ENCODE assay signal across 26 cellular contexts in the genomic region with DNA sequence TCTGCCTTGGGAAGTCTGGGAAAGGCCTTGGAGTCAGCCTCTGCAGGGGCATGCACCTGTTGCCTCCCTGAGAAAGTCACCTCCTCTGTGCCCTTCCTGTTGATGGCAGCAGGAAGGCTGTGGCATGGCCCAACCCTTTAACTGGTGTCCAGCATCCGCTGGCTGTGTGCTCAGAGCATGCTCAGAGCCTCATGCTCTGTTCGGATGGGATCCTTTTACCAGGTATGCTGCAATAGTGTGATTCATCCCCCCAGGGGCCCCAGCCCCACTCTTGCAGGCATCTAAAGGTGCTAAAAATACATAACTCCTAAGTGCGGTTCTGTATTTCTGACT. TPM values are rescaled to one million over a fixed set of nuclear protein-coding genes. Genes with fewer than 3 reads are reported as not detected.
DNase-seq lines count a peak whose midpoint lies in the region; TF ChIP-seq lines count a peak whose summit lies in the region.
"Had no signal": no experiment of that assay in that cellular context is flagged by ENCODE, and none has a peak within 500 bp of the region (broad histone marks: within the 10 kb centered on the region; RNA-seq: fewer than 3 reads in every experiment).

No MANE protein-coding gene starts in this region.

- no peak overlapping the region for H3K27ac Mint-ChIP-seq in type B pancreatic cell
- H3K27ac Mint-ChIP-seq: activated B cell treated with CpG ODN at 0.5 μM for 24 hours; activated CD8-positive, alpha-beta T cell treated with anti-CD3 and anti-CD28 coated beads, Interleukin-2, amount 10 ng/mL, durations not matched to agents 7 days and 5 days; activated naive CD8-positive, alpha-beta T cell; brain; CD8-positive, alpha-beta memory T cell; IgD-negative memory B cell; neural progenitor cell; stimulated activated effector memory CD8-positive, alpha-beta T cell treated with anti-CD3 and anti-CD28 coated beads, Interleukin-12 subunit alpha, Interleukin-12 subunit beta, amount 100 ng/mL, for 72 hours; T-helper 1 cell treated with Interleukin-12 subunit alpha and Interleukin-12 subunit beta and Interleukin-4 antibody, amounts not matched to agents 30 μg/mL and 1 μg/mL, for 36 hours had no signal

- H3K36me3 ChIP-seq in trophoblast cell (ENCODE audit: control insufficient read depth in 1 of 2, insufficient read depth in 2 of 2, low read length in 2 of 2) = no peaks in the 10 kb centered on the region
- H3K36me3 ChIP-seq: neural progenitor cell had no signal

- H3K23ac ChIP-seq in trophoblast cell (ENCODE audit: low read length) = no peak overlapping the region

- no peak overlapping the region for H3K18ac ChIP-seq in trophoblast cell (ENCODE audit: low read length)

- no peaks in the 10 kb centered on the region for H3K79me2 ChIP-seq in trophoblast cell (ENCODE audit: control insufficient read depth, insufficient read depth, low read length, poor library complexity)

- H3K27me3 Mint-ChIP-seq in type B pancreatic cell = peaks cover 12% of the 10 kb centered on the region
- H3K27me3 Mint-ChIP-seq: activated B cell treated with CpG ODN at 0.5 μM for 24 hours; activated naive CD8-positive, alpha-beta T cell; IgD-negative memory B cell had no signal

- no CpG with 5 or more reads among the region's 3 CpGs for WGBS in trophoblast cell (ENCODE audit: extremely low coverage, insufficient coverage, insufficient read length)

- H3K36me3 Mint-ChIP-seq in type B pancreatic cell = no peaks in the 10 kb centered on the region
- H3K36me3 Mint-ChIP-seq: activated naive CD8-positive, alpha-beta T cell; IgD-negative memory B cell; neural progenitor cell; stimulated activated effector memory CD8-positive, alpha-beta T cell treated with anti-CD3 and anti-CD28 coated beads, Interleukin-12 subunit alpha, Interleukin-12 subunit beta, amount 100 ng/mL, for 72 hours had no signal

- no peaks in the 10 kb centered on the region for H3K27me3 ChIP-seq in trophoblast cell (ENCODE audit: insufficient read depth, low read length)
- H3K27me3 ChIP-seq: gastroesophageal sphincter, tibial artery had no signal

- no peak overlapping the region for H4K91ac ChIP-seq in trophoblast cell (ENCODE audit: low read depth, low read length)

- no peak overlapping the region for H2AK5ac ChIP-seq in trophoblast cell (ENCODE audit: low read length)

- no peak overlapping the region for H3K4me3 Mint-ChIP-seq in type B pancreatic cell
- H3K4me3 Mint-ChIP-seq: activated B cell treated with CpG ODN at 0.5 μM for 24 hours; activated CD8-positive, alpha-beta T cell treated with anti-CD3 and anti-CD28 coated beads, Interleukin-2, amount 10 ng/mL, durations not matched to agents 7 days and 5 days; activated naive CD8-positive, alpha-beta T cell; brain; CD8-positive, alpha-beta memory T cell; IgD-negative memory B cell; neural progenitor cell; stimulated activated effector memory CD8-positive, alpha-beta T cell treated with anti-CD3 and anti-CD28 coated beads, Interleukin-12 subunit alpha, Interleukin-12 subunit beta, amount 100 ng/mL, for 72 hours; T-helper 1 cell treated with Interleukin-12 subunit alpha and Interleukin-12 subunit beta and Interleukin-4 antibody, amounts not matched to agents 30 μg/mL and 1 μg/mL, for 36 hours had no signal

- H3K9me3 Mint-ChIP-seq in type B pancreatic cell = no peaks in the 10 kb centered on the region
- H3K9me3 Mint-ChIP-seq: activated B cell treated with CpG ODN at 0.5 μM for 24 hours; CD8-positive, alpha-beta memory T cell; IgD-negative memory B cell; neural progenitor cell; stimulated activated effector memory CD8-positive, alpha-beta T cell treated with anti-CD3 and anti-CD28 coated beads, Interleukin-12 subunit alpha, Interleukin-12 subunit beta, amount 100 ng/mL, for 72 hours; T-helper 1 cell treated with Interleukin-12 subunit alpha and Interleukin-12 subunit beta and Interleukin-4 antibody, amounts not matched to agents 30 μg/mL and 1 μg/mL, for 36 hours had no signal

- H4K8ac ChIP-seq in trophoblast cell (ENCODE audit: low read depth, low read length) = no peak overlapping the region

- DNase-seq in GM20000 (ENCODE audit: low spot score) (peak; percentile 6), MV-4-11 (lab: John Stamatoyannopoulos, UW) (peak; percentile 54), SKM-1 treated with dmso at 0.1 percent for 144 hours (lab: John Stamatoyannopoulos, UW; ENCODE audit: unreplicated experiment) (peak; percentile 58), trophoblast cell (peak; percentile 71), SHP77 treated with DMSO at 0.1 percent for 48 hours (lab: John Stamatoyannopoulos, UW) (no peak), nucleus accumbens (lab: John Stamatoyannopoulos, UW) (no peak), type B pancreatic cell (ENCODE audit: extremely low spot score, unreplicated experiment) (no peak)
- DNase-seq in activated CD8-positive, alpha-beta memory T cell treated with anti-CD3 and anti-CD28 coated beads, Interleukin-2, amount 50 U/mL, for 4 hours = no peak
- DNase-seq: activated B cell treated with CpG ODN at 0.5 μM for 24 hours; activated CD8-positive, alpha-beta T cell treated with anti-CD3 and anti-CD28 coated beads, Interleukin-2, amount 10 ng/mL, durations not matched to agents 7 days and 5 days; activated T-cell treated with anti-CD3 and anti-CD28 coated beads, Interleukin-2, amount 50 U/mL, for 48 hours; CD8-positive, alpha-beta memory T cell; cortex of kidney; DND-41; NCI-H1105; NCI-H526 treated with DMSO at 0.1 percent for 48 hours; retina; stimulated activated CD4-positive, alpha-beta T cell treated with anti-CD3 and anti-CD28 coated beads, Interleukin-15, amount 100 ng/mL, for 24 hours; tibial artery had no signal

- no peaks in the 10 kb centered on the region for H3K4me1 ChIP-seq in trophoblast cell (ENCODE audit: control insufficient read depth in 1 of 2, insufficient read depth in 2 of 2, low read length in 2 of 2)
- H3K4me1 ChIP-seq: tibial artery had no signal

- H2BK120ac ChIP-seq in trophoblast cell (ENCODE audit: insufficient read depth, low read length, poor library complexity) = no peak overlapping the region

- TF ChIP-seq CTCF in GM20000 (IDR thresholded peaks at IDR 0.05; ENCODE audit: extremely low read depth, missing control alignments) = no peak
- TF ChIP-seq CTCF in type B pancreatic cell (conservative IDR thresholded peaks at IDR 0.05) = no peak

- no peak overlapping the region for H3K27ac ChIP-seq in trophoblast cell (ENCODE audit: low read depth, low read length)
- H3K27ac ChIP-seq: gastroesophageal sphincter, neural progenitor cell, tibial artery had no signal

- no peak overlapping the region for H2AFZ ChIP-seq in trophoblast cell (ENCODE audit: insufficient read depth, low read length, poor library complexity)
- H2AFZ ChIP-seq: neural progenitor cell had no signal

- H3K79me1 ChIP-seq in trophoblast cell (ENCODE audit: low read length) = no peaks in the 10 kb centered on the region

- no peak overlapping the region for H2BK12ac ChIP-seq in trophoblast cell (ENCODE audit: low read length)

- H2BK5ac ChIP-seq in trophoblast cell (ENCODE audit: low read depth, low read length, poor library complexity) = no peak overlapping the region

- no peak overlapping the region for H3K4me2 ChIP-seq in trophoblast cell (ENCODE audit: low read length)
- H3K4me2 ChIP-seq: neural progenitor cell had no signal

- no peak overlapping the region for H3K14ac ChIP-seq in trophoblast cell (ENCODE audit: low read length)

- H4K12ac ChIP-seq in trophoblast cell (ENCODE audit: low read depth, low read length) = no peak overlapping the region

- peaks cover 8% of the 10 kb centered on the region for H3K4me1 Mint-ChIP-seq in type B pancreatic cell (ENCODE audit: unreplicated experiment)
- H3K4me1 Mint-ChIP-seq: stimulated activated effector memory CD8-positive, alpha-beta T cell treated with anti-CD3 and anti-CD28 coated beads, Interleukin-12 subunit alpha, Interleukin-12 subunit beta, amount 100 ng/mL, for 72 hours had no signal

- H3K9ac ChIP-seq in trophoblast cell (ENCODE audit: low read length) = no peak overlapping the region
- H3K9ac ChIP-seq: neural progenitor cell had no signal

- no peak overlapping the region for H3K4ac ChIP-seq in trophoblast cell (ENCODE audit: low read depth, low read length)

- no peak overlapping the region for H3K4me3 ChIP-seq in trophoblast cell (ENCODE audit: low read depth, low read length)
- H3K4me3 ChIP-seq: gastroesophageal sphincter, neural progenitor cell, tibial artery had no signal

- no peaks in the 10 kb centered on the region for H3K9me3 ChIP-seq in trophoblast cell (ENCODE audit: insufficient read depth, low read depth, low read length)
- H3K9me3 ChIP-seq: gastroesophageal sphincter, tibial artery had no signal

RNA-seq across cellular contexts. Expression of a gene that starts 24.9 kb away (rescaled TPM):
- polyA plus RNA-seq in trophoblast cell (2013) = 17.4 and 17.6 TPM in 2 replicates
- 40.3 and 64.7 TPM in 2 replicates for total RNA-seq in type B pancreatic cell (ENCODE audit: low replicate concordance)

RNA-seq across cellular contexts. Expression of a gene that starts 26.6 kb away (rescaled TPM):
- 86.2 and 87.9 TPM in 2 replicates for polyA plus RNA-seq in trophoblast cell (2013)
- 97.7 and 110 TPM in 2 replicates for total RNA-seq in type B pancreatic cell (ENCODE audit: low replicate concordance)

RNA-seq across cellular contexts. Expression of a gene that starts 55.3 kb away (rescaled TPM):
- polyA plus RNA-seq in trophoblast cell (2013) = 194 and 199 TPM in 2 replicates
- 75.6 and 179 TPM in 2 replicates for total RNA-seq in type B pancreatic cell (ENCODE audit: low replicate concordance)

Comparison
In these comparisons a context has a peak if more than half of its experiments do, and no peak if none do; other contexts are left out.
1. DNase-seq: peak in GM20000 (single experiment), MV-4-11 (single experiment), SKM-1 treated with dmso at 0.1 percent for 144 hours (single experiment) and trophoblast cell (2 of 2); none in SHP77 treated with DMSO at 0.1 percent for 48 hours (single experiment), activated CD8-positive, alpha-beta memory T cell treated with anti-CD3 and anti-CD28 coated beads, Interleukin-2, amount 50 U/mL, for 4 hours (single experiment), nucleus accumbens (0 of 56) and type B pancreatic cell (single experiment).